ENCODE assay signal across 11 cellular contexts in genomic region chr1:229067546-229067945, GRCh38.
"Had no signal": no experiment of that assay in that cellular context is flagged by ENCODE, and none has a peak within 500 bp of the region (broad histone marks: within the 10 kb centered on the region; RNA-seq: fewer than 3 reads in every experiment).

No MANE protein-coding gene starts in this region.

- H3K27ac Mint-ChIP-seq: activated naive CD4-positive, alpha-beta T cell treated with anti-CD3 and anti-CD28 coated beads for 36 hours; activated T-helper 2 cell treated with anti-CD3 and anti-CD28 coated beads, Interferon-gamma antibody, Interleukin-2, Interleukin-4, amounts not matched to agents 10 μg/mL and 5 μg/mL and 100 μg/mL, durations not matched to agents 14 hours and 24 hours and 36 hours; endodermal cell had no signal

- H3K27me3 Mint-ChIP-seq: activated CD4-positive, alpha-beta T cell treated with anti-CD3 and anti-CD28 coated beads, Interleukin-2, amount 10 ng/mL, durations not matched to agents 7 days and 5 days had no signal

- H3K9me3 Mint-ChIP-seq: activated CD4-positive, alpha-beta T cell treated with anti-CD3 and anti-CD28 coated beads, Interleukin-2, amount 10 ng/mL, durations not matched to agents 7 days and 5 days; activated naive CD4-positive, alpha-beta T cell treated with anti-CD3 and anti-CD28 coated beads for 36 hours; activated T-helper 2 cell treated with anti-CD3 and anti-CD28 coated beads, Interferon-gamma antibody, Interleukin-2, Interleukin-4, amounts not matched to agents 10 μg/mL and 5 μg/mL and 100 μg/mL, durations not matched to agents 14 hours and 24 hours and 36 hours; endodermal cell; naive thymus-derived CD4-positive, alpha-beta T cell had no signal

- H3K4me3 Mint-ChIP-seq: activated CD4-positive, alpha-beta T cell treated with anti-CD3 and anti-CD28 coated beads, Interleukin-2, amount 10 ng/mL, durations not matched to agents 7 days and 5 days; activated naive CD4-positive, alpha-beta T cell treated with anti-CD3 and anti-CD28 coated beads for 36 hours; endodermal cell had no signal

- DNase-seq: activated CD4-positive, alpha-beta T cell treated with anti-CD3 and anti-CD28 coated beads, Interleukin-2, amount 10 ng/mL, durations not matched to agents 7 days and 5 days; activated naive CD4-positive, alpha-beta T cell treated with anti-CD3 and anti-CD28 coated beads for 36 hours; endodermal cell; left colon; mammary epithelial cell; naive thymus-derived CD4-positive, alpha-beta T cell; posterior cingulate gyrus had no signal

- H3K4me3 ChIP-seq: dorsolateral prefrontal cortex, skin epidermis, tibial artery had no signal

- H3K27ac ChIP-seq: dorsolateral prefrontal cortex had no signal

- H3K27me3 ChIP-seq: dorsolateral prefrontal cortex, tibial artery had no signal

- H3K36me3 ChIP-seq: tibial artery had no signal

- H3K9me3 ChIP-seq: tibial artery had no signal

- ATAC-seq: left colon had no signal
